Comparison of ENCODE assay signal across 1 cellular context in genomic region chr12:13093191-13093849, GRCh38.
TF ChIP-seq lines count a peak whose summit lies in the region.

No MANE protein-coding gene starts in this region.

TF ChIP-seq in H1, 55 proteins besides CTCF, POLR2A, EP300 and RAD21:
- no peak for TF ChIP-seq CEBPB (IDR thresholded peaks at IDR 0.05; ENCODE audit: low read depth, low read length)
- TF ChIP-seq TAF7 (optimal IDR thresholded peaks at IDR 0.05; ENCODE audit: borderline replicate concordance, low read depth, low read length) = no peak
- TF ChIP-seq CBX8 (IDR thresholded peaks at IDR 0.05; ENCODE audit: borderline replicate concordance, low read depth, low read length) = no peak
- no peak for TF ChIP-seq SUZ12 (IDR thresholded peaks at IDR 0.05; ENCODE audit: low read length)
- no peak for TF ChIP-seq E2F6 (IDR thresholded peaks at IDR 0.05)
- no peak for TF ChIP-seq TBP (IDR thresholded peaks at IDR 0.05; ENCODE audit: low read depth, low read length)
- no peak for TF ChIP-seq SIX5 (IDR thresholded peaks at IDR 0.05; ENCODE audit: low read depth, low read length)
- TF ChIP-seq ATF3 (IDR thresholded peaks at IDR 0.05; ENCODE audit: insufficient read depth, low read depth, low read length) = no peak
- TF ChIP-seq JUN (IDR thresholded peaks at IDR 0.05; ENCODE audit: low read depth, low read length) = no peak
- no peak for TF ChIP-seq SAP30 (IDR thresholded peaks at IDR 0.05; ENCODE audit: insufficient read depth, insufficient replicate concordance, low read length)
- TF ChIP-seq GABPA (IDR thresholded peaks at IDR 0.05; ENCODE audit: borderline replicate concordance, insufficient read depth, low read length) = no peak
- no peak for TF ChIP-seq POU5F1 (IDR thresholded peaks at IDR 0.05; ENCODE audit: low read depth, low read length)
- TF ChIP-seq PHF8 (conservative IDR thresholded peaks at IDR 0.05; ENCODE audit: low read depth, low read length) = no peak
TF ChIP-seq in H1: peak in this region for 0.
